In genomic region chr12:121187501-121187900, GRCh38 we compare ENCODE assay signal across 7 cellular contexts. TPM values are rescaled to one million over a fixed set of nuclear protein-coding genes. Genes with fewer than 3 reads are reported as not detected.
"Had no signal": no experiment of that assay in that cellular context is flagged by ENCODE, and none has a peak within 500 bp of the region (broad histone marks: within the 10 kb centered on the region; RNA-seq: fewer than 3 reads in every experiment).

No MANE protein-coding gene starts in this region.

- H3K4me3 ChIP-seq: GM23248 had no signal

- DNase-seq: GM23248, GOT3, H9, HCEC 1CT, IMR-90 had no signal

- H3K27ac ChIP-seq: GM23248 had no signal

- FAIRE-seq: HTR-8/SVneo had no signal

- H3K9ac ChIP-seq: GM23248 had no signal

- H2AFZ ChIP-seq: GM23248 had no signal

RNA-seq across cellular contexts. Expression of gene P2RX7, which starts 54.8 kb away (rescaled TPM):
- total RNA-seq: HT-29 had no signal
